In the genomic region with DNA sequence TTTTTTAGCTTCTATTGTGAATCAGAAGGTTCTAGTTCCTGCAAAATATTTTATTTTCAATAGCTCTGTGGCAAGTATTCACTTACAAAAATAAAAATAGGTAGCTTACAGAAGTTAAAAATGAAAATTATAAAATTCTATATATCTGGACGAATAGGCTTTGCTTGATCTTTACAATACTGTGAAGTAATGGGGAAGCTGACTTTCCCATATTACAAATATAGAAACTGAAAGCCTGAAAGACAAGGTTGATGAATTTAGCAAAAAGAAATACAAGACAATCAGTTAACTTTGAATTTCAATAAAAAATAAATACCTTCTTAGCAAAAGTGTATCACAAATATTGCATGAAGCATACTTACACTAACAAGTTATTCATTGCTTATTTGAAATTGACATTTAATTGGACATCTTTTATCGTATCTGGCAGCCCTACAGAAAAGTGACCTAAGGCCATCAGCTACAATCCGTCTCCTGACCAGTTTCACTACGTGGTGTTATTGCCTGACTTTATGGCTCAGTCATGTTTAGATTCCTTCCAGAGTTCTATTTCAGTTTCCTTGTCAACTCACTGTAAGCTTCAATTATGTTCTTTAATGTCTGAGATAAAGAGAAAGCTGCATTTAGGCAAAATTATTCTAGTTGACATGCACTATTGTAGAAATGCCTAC, we compare ENCODE assay signal across 19 cellular contexts.
A peak's percentile ranks its signal among the peaks of the same experiment; 100 is the strongest.
DNase-seq lines count a peak whose midpoint lies in the region; ATAC-seq and FAIRE-seq lines count a peak whose summit lies in the region.
"Had no signal": no experiment of that assay in that cellular context is flagged by ENCODE, and none has a peak within 500 bp of the region (broad histone marks: within the 10 kb centered on the region; RNA-seq: fewer than 3 reads in every experiment).

No MANE protein-coding gene starts in this region.

- H3K4me3 ChIP-seq in small intestine (ENCODE audit: low read depth in 1 of 2, low read length in 2 of 2): no peak overlapping the region
- H3K4me3 ChIP-seq: MG63 had no signal

- H3K27me3 Mint-ChIP-seq in T-cell: no peaks in the 10 kb centered on the region
- H3K27me3 Mint-ChIP-seq: B cell; stimulated activated memory B cell treated with anti-CD40 and anti-IgM and Interleukin-4, amounts not matched to agents 10 μg/mL and 1 μg/mL and 100 μg/mL, for 72 hours had no signal

- H3K4me1 ChIP-seq in small intestine (ENCODE audit: control insufficient read depth in 2 of 2, insufficient read depth in 1 of 2, low read depth in 1 of 2, low read length in 1 of 2): no peaks in the 10 kb centered on the region

- H3K27ac Mint-ChIP-seq in T-cell: no peak overlapping the region
- H3K27ac Mint-ChIP-seq: B cell; stimulated activated memory B cell treated with anti-CD40 and anti-IgM and Interleukin-4, amounts not matched to agents 10 μg/mL and 1 μg/mL and 100 μg/mL, for 72 hours had no signal

- WGBS in small intestine, 3 donors: 38 to 43% (median 40%) methylated on average over 4 of the region's 4 CpGs

- POLR2A ChIA-PET in T-cell (lab: Charles Lee): no interaction called here

- H3K4me3 Mint-ChIP-seq in T-cell: no peak overlapping the region
- H3K4me3 Mint-ChIP-seq: B cell; neural crest cell; stimulated activated memory B cell treated with anti-CD40 and anti-IgM and Interleukin-4, amounts not matched to agents 10 μg/mL and 1 μg/mL and 100 μg/mL, for 72 hours had no signal

- CTCF ChIA-PET in T-cell (lab: Charles Lee): no interaction called here

- peaks cover 0 to 3% (median 3%) of the 10 kb centered on the region in 3 donors for H3K9me3 Mint-ChIP-seq in T-cell
- H3K9me3 Mint-ChIP-seq: neural crest cell had no signal

- H3K27me3 ChIP-seq in small intestine (ENCODE audit: control insufficient read depth in 2 of 2, insufficient read depth in 2 of 2, low read length in 2 of 2): no peaks in the 10 kb centered on the region
- H3K27me3 ChIP-seq: MG63 had no signal

- H3K36me3 Mint-ChIP-seq in T-cell: no peaks in the 10 kb centered on the region
- H3K36me3 Mint-ChIP-seq: stimulated activated memory B cell treated with anti-CD40 and anti-IgM and Interleukin-4, amounts not matched to agents 10 μg/mL and 1 μg/mL and 100 μg/mL, for 72 hours had no signal

- no peaks in the 10 kb centered on the region for H3K4me1 Mint-ChIP-seq in T-cell
- H3K4me1 Mint-ChIP-seq: B cell; neural crest cell; stimulated activated memory B cell treated with anti-CD40 and anti-IgM and Interleukin-4, amounts not matched to agents 10 μg/mL and 1 μg/mL and 100 μg/mL, for 72 hours had no signal

- H3K9me3 ChIP-seq in small intestine (ENCODE audit: control insufficient read depth, low read depth): no peaks in the 10 kb centered on the region
- H3K9me3 ChIP-seq: MG63 had no signal

- ATAC-seq in GM18868 (IDR thresholded peaks at IDR 0.05; ENCODE audit: unreplicated experiment): peak; percentile 75
- ATAC-seq in GM21717 (IDR thresholded peaks at IDR 0.05; ENCODE audit: unreplicated experiment): peak; percentile 72
- peak; percentile 58 for ATAC-seq in HG03520 (IDR thresholded peaks at IDR 0.05; ENCODE audit: unreplicated experiment)
- ATAC-seq in T-cell (replicated peaks in 1 of 4): no peak
- ATAC-seq: stimulated activated memory B cell treated with anti-CD40 and anti-IgM and Interleukin-4, amounts not matched to agents 10 μg/mL and 1 μg/mL and 100 μg/mL, for 72 hours had no signal

- no peak for FAIRE-seq in small intestine (lab: Jason Lieb, UNC)
- FAIRE-seq: GM18507, H1 had no signal

- DNase-seq in small intestine: peak; percentile 11
- DNase-seq in T-cell: no peak
- no peak for DNase-seq in activated CD8-positive, alpha-beta memory T cell treated with anti-CD3 and anti-CD28 coated beads, Interleukin-2, amount 50 U/mL, for 48 hours
- no peak for DNase-seq in NAMALWA (ENCODE audit: low spot score)
- DNase-seq: activated CD4-positive, alpha-beta T cell treated with anti-CD3 and anti-CD28 coated beads for 48 hours; activated naive CD4-positive, alpha-beta T cell treated with anti-CD3 and anti-CD28 coated beads, Interleukin-2, amount 50 U/mL, for 16 hours; foreskin fibroblast; MG63; NCI-H2029 treated with DMSO at 0.1 percent for 48 hours; stimulated activated CD4-positive, alpha-beta T cell treated with anti-CD3 and anti-CD28 coated beads, Interleukin-12 subunit alpha, Interleukin-12 subunit beta, amount 100 ng/mL, for 4 hours; T-helper 9 cell had no signal

- H3K36me3 ChIP-seq in small intestine (ENCODE audit: control insufficient read depth in 2 of 2, insufficient read depth in 2 of 2, low read length in 2 of 2): no peaks in the 10 kb centered on the region
- H3K36me3 ChIP-seq: MG63 had no signal

- H3K27ac ChIP-seq in small intestine (ENCODE audit: low read depth in 1 of 2, low read length in 1 of 2): no peak overlapping the region

Comparison
In these comparisons a context has a peak if more than half of its experiments do, and no peak if none do; other contexts are left out.
1. ATAC-seq: peak in GM18868 (single experiment), GM21717 (single experiment) and HG03520 (single experiment); none in T-cell (0 of 4).